In the genomic region with DNA sequence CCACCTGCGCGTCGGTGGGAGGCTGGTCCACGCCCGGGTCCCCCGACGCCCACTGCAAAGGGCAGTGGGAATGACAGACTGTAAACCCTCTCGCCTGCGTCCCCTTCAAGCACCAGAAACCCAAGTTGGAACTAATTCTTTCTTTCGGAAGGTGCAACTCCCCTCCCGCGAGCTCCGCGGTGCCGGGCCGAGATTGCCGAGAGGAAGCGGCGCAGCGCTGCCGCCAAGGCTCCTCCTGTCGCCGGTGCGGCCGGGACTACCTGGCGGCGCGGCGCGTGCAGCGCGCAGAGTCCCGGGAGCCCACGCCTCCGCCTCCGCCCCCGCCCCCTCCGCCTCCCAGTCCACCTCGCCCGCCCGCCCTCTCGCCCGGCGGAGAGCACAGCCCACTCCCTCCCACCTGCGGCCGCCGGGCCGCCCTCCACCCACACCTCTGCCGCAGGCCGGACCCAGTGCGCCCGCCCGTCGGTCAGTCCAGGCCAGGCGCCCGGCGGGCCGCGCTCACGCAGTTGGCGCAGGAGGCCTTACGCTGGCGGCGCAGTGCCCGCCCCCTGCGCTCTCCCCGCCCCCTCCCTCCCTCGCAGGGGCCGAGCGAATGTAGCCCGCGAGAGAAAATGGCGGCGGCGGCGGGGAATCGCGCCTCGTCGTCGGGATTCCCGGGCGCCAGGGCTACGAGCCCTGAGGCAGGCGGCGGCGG, we compare ENCODE assay signal across 8 cellular contexts. TPM values are rescaled to one million over a fixed set of nuclear protein-coding genes. Genes with fewer than 3 reads are reported as not detected.
DNase-seq lines count a peak whose midpoint lies in the region; ATAC-seq and TF ChIP-seq lines count a peak whose summit lies in the region.

Gene MAP3K1 (plus strand): TSS at position 587 of the 694 bp plus-strand sequence. CDS start 25 bp downstream, at position 612.

- peak within 1 kb of the TSS; percentile 77 for H3K4me3 ChIP-seq in fibroblast of mammary gland (ENCODE audit: control insufficient read depth, low read depth, low read length)

- in situ Hi-C loops in Caki2 (cut with HindIII; ENCODE audit: low pct_unique_long_range_greater_than_20kb, low sequenced_read_pairs) = no loop called here

- POLR2A ChIA-PET in naive thymus-derived CD8-positive, alpha-beta T cell (lab: Charles Lee) = interaction anchor here (0.6 to 2.0 kb wide), 10 partner anchors 39 to 822 kb away, joined by 3 to 12 read pairs (median 4); partner anchors contain the start of gene GPBP1

- DNase-seq in Caki2 (ENCODE audit: low read depth) = peak; percentile 80
- DNase-seq in GM20000 (ENCODE audit: low spot score) = peak; percentile 95
- peak; percentile 56 for DNase-seq in HT1080 (ENCODE audit: low read depth)
- DNase-seq in RPMI7951 (ENCODE audit: low read depth) = peak; percentile 64
- DNase-seq in fibroblast of mammary gland (ENCODE audit: low read depth) = peak; percentile 48
- DNase-seq in naive thymus-derived CD8-positive, alpha-beta T cell = peak; percentile 71 to 94 (median 82)
- DNase-seq in stimulated activated naive B cell treated with anti-CD40 and anti-IgM and Interleukin-4, amounts not matched to agents 10 μg/mL and 1 μg/mL and 100 μg/mL, for 72 hours = peak; percentile 75

- H3K4me3 Mint-ChIP-seq in activated T-helper 17 cell treated with anti-CD3 and anti-CD28 coated beads, Interleukin-2, amount 50 U/mL, for 72 hours = peak within 1 kb of the TSS; percentile 100
- peak within 1 kb of the TSS; percentile 86 to 95 (median 94) for H3K4me3 Mint-ChIP-seq in naive thymus-derived CD8-positive, alpha-beta T cell
- peak within 1 kb of the TSS; percentile 88 to 96 for H3K4me3 Mint-ChIP-seq in stimulated activated naive B cell treated with anti-CD40 and anti-IgM and Interleukin-4, amounts not matched to agents 10 μg/mL and 1 μg/mL and 100 μg/mL, for 72 hours

- H3K36me3 Mint-ChIP-seq in activated T-helper 17 cell treated with anti-CD3 and anti-CD28 coated beads, Interleukin-2, amount 50 U/mL, for 72 hours (ENCODE audit: low read depth) = peaks cover 23% of the 10 kb centered on the region
- no peaks in the 10 kb centered on the region for H3K36me3 Mint-ChIP-seq in naive thymus-derived CD8-positive, alpha-beta T cell
- peaks cover 0 to 4% of the 10 kb centered on the region in 2 donors for H3K36me3 Mint-ChIP-seq in stimulated activated naive B cell treated with anti-CD40 and anti-IgM and Interleukin-4, amounts not matched to agents 10 μg/mL and 1 μg/mL and 100 μg/mL, for 72 hours

- peak within 1 kb of the TSS; percentile 94 for H3K27ac Mint-ChIP-seq in activated T-helper 17 cell treated with anti-CD3 and anti-CD28 coated beads, Interleukin-2, amount 50 U/mL, for 72 hours
- H3K27ac Mint-ChIP-seq in naive thymus-derived CD8-positive, alpha-beta T cell = peak within 1 kb of the TSS; percentile 88 to 95 (median 93)
- peak within 1 kb of the TSS; percentile 96 for H3K27ac Mint-ChIP-seq in stimulated activated naive B cell treated with anti-CD40 and anti-IgM and Interleukin-4, amounts not matched to agents 10 μg/mL and 1 μg/mL and 100 μg/mL, for 72 hours

- TF ChIP-seq CTCF in GM20000 (IDR thresholded peaks at IDR 0.05; ENCODE audit: extremely low read depth, missing control alignments) = no peak
- no peak for TF ChIP-seq CTCF in fibroblast of mammary gland (conservative IDR thresholded peaks at IDR 0.05; ENCODE audit: control insufficient read depth, insufficient read depth, low read depth, low read length)

- peak; percentile 66 for ATAC-seq in activated T-helper 17 cell treated with anti-CD3 and anti-CD28 coated beads, Interleukin-2, amount 50 U/mL, for 72 hours (replicated peaks)
- peak; percentile 71 to 76 for ATAC-seq in naive thymus-derived CD8-positive, alpha-beta T cell
- ATAC-seq in stimulated activated naive B cell treated with anti-CD40 and anti-IgM and Interleukin-4, amounts not matched to agents 10 μg/mL and 1 μg/mL and 100 μg/mL, for 72 hours (replicated peaks) = peak; percentile 52 to 62

- H3K9me3 Mint-ChIP-seq in activated T-helper 17 cell treated with anti-CD3 and anti-CD28 coated beads, Interleukin-2, amount 50 U/mL, for 72 hours = no peaks in the 10 kb centered on the region
- no peaks in the 10 kb centered on the region for H3K9me3 Mint-ChIP-seq in naive thymus-derived CD8-positive, alpha-beta T cell
- no peaks in the 10 kb centered on the region for H3K9me3 Mint-ChIP-seq in stimulated activated naive B cell treated with anti-CD40 and anti-IgM and Interleukin-4, amounts not matched to agents 10 μg/mL and 1 μg/mL and 100 μg/mL, for 72 hours

- H3K4me1 Mint-ChIP-seq in activated T-helper 17 cell treated with anti-CD3 and anti-CD28 coated beads, Interleukin-2, amount 50 U/mL, for 72 hours = peaks cover 21% of the 10 kb centered on the region
- H3K4me1 Mint-ChIP-seq in naive thymus-derived CD8-positive, alpha-beta T cell = peaks cover 13 to 48% (median 32%) of the 10 kb centered on the region in 4 donors
- peaks cover 26 to 51% of the 10 kb centered on the region in 2 donors for H3K4me1 Mint-ChIP-seq in stimulated activated naive B cell treated with anti-CD40 and anti-IgM and Interleukin-4, amounts not matched to agents 10 μg/mL and 1 μg/mL and 100 μg/mL, for 72 hours

- no peaks in the 10 kb centered on the region for H3K27me3 Mint-ChIP-seq in activated T-helper 17 cell treated with anti-CD3 and anti-CD28 coated beads, Interleukin-2, amount 50 U/mL, for 72 hours
- H3K27me3 Mint-ChIP-seq in naive thymus-derived CD8-positive, alpha-beta T cell = no peaks in the 10 kb centered on the region
- no peaks in the 10 kb centered on the region for H3K27me3 Mint-ChIP-seq in stimulated activated naive B cell treated with anti-CD40 and anti-IgM and Interleukin-4, amounts not matched to agents 10 μg/mL and 1 μg/mL and 100 μg/mL, for 72 hours

RNA-seq across cellular contexts. Expression of gene MAP3K1, which starts in this region (rescaled TPM):
- 32.4 and 38.0 TPM in 2 replicates for total RNA-seq in Caki2 (2014; rRNA removed; shearing (Covaris generic); ENCODE audit: low replicate concordance)
- 4.4 and 5.1 TPM in 2 replicates for total RNA-seq in HT1080 (2014; rRNA removed; shearing (Covaris generic))
- 2.9 and 3.8 TPM in 2 replicates for polyA plus RNA-seq in HT1080 (2015; cell fraction: cytosol; rRNA removed)
- 7.8 and 10.3 TPM in 2 replicates for polyA plus RNA-seq in HT1080 (2015; cell fraction: nucleus; rRNA removed)
- total RNA-seq in RPMI7951 (2014; rRNA removed; shearing (Covaris generic)) = 12.1 and 14.2 TPM in 2 replicates
- total RNA-seq in activated T-helper 17 cell treated with anti-CD3 and anti-CD28 coated beads, Interleukin-2, amount 50 U/mL, for 72 hours = 10 to 100 TPM; 26.5 to 29.1 TPM
- 10 to 100 TPM; 35.6 to 38.0 TPM for total RNA-seq in naive thymus-derived CD8-positive, alpha-beta T cell
- polyA plus RNA-seq in naive thymus-derived CD8-positive, alpha-beta T cell = 10 to 100 TPM; 15.3 to 20.3 (median 19.2) TPM

Comparison
In these comparisons a context has a peak if more than half of its experiments do, and no peak if none do; other contexts are left out.
1. Peak in every context shown above with its lines: DNase-seq, ATAC-seq and H3K4me3 ChIP-seq.